1 cellular context compared by ENCODE assay signal in the genomic region with DNA sequence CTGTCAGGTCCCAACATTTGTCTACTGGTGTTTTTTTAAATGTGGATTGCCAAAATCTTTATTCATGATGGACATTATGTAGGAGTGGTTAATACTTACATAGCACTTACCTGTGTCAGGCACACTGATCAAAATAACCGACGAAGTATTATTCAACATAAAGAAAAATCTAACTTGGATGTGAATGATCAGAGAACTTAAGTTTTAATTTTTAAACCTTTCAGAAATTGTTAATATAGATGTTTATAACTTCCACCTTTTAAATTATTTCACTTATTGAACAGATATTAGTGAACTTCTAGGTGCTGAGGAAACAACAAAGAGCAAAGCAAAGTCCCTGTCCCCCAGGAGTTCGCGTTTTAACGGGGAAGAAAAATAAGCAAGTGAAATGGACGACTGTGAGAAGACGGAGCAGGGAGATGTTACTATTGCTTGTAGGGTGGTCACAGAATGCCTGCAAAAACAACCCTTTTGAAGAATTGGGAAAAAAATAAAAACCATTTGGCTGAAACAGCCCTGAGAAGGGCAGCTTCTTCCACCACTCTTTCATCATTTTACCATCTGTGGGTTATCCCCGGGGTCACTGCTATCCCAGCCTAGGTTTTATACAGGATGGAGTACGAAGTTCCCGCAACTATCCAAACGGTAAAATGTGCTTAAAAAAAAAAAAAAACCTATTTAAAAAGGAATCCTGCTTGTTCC.
TF ChIP-seq lines count a peak whose summit lies in the region.

No MANE protein-coding gene starts in this region.

TF ChIP-seq in H1, 55 proteins besides CTCF, POLR2A, EP300 and RAD21 (continued from another document):
- TF ChIP-seq, protein P1, sequence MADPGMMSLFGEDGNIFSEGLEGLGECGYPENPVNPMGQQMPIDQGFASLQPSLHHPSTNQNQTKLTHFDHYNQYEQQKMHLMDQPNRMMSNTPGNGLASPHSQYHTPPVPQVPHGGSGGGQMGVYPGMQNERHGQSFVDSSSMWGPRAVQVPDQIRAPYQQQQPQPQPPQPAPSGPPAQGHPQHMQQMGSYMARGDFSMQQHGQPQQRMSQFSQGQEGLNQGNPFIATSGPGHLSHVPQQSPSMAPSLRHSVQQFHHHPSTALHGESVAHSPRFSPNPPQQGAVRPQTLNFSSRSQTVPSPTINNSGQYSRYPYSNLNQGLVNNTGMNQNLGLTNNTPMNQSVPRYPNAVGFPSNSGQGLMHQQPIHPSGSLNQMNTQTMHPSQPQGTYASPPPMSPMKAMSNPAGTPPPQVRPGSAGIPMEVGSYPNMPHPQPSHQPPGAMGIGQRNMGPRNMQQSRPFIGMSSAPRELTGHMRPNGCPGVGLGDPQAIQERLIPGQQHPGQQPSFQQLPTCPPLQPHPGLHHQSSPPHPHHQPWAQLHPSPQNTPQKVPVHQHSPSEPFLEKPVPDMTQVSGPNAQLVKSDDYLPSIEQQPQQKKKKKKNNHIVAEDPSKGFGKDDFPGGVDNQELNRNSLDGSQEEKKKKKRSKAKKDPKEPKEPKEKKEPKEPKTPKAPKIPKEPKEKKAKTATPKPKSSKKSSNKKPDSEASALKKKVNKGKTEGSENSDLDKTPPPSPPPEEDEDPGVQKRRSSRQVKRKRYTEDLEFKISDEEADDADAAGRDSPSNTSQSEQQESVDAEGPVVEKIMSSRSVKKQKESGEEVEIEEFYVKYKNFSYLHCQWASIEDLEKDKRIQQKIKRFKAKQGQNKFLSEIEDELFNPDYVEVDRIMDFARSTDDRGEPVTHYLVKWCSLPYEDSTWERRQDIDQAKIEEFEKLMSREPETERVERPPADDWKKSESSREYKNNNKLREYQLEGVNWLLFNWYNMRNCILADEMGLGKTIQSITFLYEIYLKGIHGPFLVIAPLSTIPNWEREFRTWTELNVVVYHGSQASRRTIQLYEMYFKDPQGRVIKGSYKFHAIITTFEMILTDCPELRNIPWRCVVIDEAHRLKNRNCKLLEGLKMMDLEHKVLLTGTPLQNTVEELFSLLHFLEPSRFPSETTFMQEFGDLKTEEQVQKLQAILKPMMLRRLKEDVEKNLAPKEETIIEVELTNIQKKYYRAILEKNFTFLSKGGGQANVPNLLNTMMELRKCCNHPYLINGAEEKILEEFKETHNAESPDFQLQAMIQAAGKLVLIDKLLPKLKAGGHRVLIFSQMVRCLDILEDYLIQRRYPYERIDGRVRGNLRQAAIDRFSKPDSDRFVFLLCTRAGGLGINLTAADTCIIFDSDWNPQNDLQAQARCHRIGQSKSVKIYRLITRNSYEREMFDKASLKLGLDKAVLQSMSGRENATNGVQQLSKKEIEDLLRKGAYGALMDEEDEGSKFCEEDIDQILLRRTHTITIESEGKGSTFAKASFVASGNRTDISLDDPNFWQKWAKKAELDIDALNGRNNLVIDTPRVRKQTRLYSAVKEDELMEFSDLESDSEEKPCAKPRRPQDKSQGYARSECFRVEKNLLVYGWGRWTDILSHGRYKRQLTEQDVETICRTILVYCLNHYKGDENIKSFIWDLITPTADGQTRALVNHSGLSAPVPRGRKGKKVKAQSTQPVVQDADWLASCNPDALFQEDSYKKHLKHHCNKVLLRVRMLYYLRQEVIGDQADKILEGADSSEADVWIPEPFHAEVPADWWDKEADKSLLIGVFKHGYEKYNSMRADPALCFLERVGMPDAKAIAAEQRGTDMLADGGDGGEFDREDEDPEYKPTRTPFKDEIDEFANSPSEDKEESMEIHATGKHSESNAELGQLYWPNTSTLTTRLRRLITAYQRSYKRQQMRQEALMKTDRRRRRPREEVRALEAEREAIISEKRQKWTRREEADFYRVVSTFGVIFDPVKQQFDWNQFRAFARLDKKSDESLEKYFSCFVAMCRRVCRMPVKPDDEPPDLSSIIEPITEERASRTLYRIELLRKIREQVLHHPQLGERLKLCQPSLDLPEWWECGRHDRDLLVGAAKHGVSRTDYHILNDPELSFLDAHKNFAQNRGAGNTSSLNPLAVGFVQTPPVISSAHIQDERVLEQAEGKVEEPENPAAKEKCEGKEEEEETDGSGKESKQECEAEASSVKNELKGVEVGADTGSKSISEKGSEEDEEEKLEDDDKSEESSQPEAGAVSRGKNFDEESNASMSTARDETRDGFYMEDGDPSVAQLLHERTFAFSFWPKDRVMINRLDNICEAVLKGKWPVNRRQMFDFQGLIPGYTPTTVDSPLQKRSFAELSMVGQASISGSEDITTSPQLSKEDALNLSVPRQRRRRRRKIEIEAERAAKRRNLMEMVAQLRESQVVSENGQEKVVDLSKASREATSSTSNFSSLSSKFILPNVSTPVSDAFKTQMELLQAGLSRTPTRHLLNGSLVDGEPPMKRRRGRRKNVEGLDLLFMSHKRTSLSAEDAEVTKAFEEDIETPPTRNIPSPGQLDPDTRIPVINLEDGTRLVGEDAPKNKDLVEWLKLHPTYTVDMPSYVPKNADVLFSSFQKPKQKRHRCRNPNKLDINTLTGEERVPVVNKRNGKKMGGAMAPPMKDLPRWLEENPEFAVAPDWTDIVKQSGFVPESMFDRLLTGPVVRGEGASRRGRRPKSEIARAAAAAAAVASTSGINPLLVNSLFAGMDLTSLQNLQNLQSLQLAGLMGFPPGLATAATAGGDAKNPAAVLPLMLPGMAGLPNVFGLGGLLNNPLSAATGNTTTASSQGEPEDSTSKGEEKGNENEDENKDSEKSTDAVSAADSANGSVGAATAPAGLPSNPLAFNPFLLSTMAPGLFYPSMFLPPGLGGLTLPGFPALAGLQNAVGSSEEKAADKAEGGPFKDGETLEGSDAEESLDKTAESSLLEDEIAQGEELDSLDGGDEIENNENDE (IDR thresholded peaks at IDR 0.05; ENCODE audit: insufficient replicate concordance, low read length) = no peak
- TF ChIP-seq CTBP2 (IDR thresholded peaks at IDR 0.05; ENCODE audit: borderline replicate concordance, insufficient read depth, insufficient read length, low read length) (no peak), POU5F1 (IDR thresholded peaks at IDR 0.05; ENCODE audit: low read depth, low read length) (no peak), KDM4A (IDR thresholded peaks at IDR 0.05; ENCODE audit: low read depth, low read length, severe bottlenecking) (no peak), HDAC2 (IDR thresholded peaks at IDR 0.05; ENCODE audit: borderline replicate concordance in 1 of 2, low read depth in 2 of 2, low read length in 2 of 2) (no peak), SAP30 (IDR thresholded peaks at IDR 0.05; ENCODE audit: insufficient read depth, insufficient replicate concordance, low read length) (no peak), FOSL1 (IDR thresholded peaks at IDR 0.05; ENCODE audit: insufficient read depth, low read depth, low read length) (no peak), SUZ12 (IDR thresholded peaks at IDR 0.05; ENCODE audit: low read length) (no peak), SRF (IDR thresholded peaks at IDR 0.05; ENCODE audit: low read depth, low read length) (no peak), GABPA (IDR thresholded peaks at IDR 0.05; ENCODE audit: borderline replicate concordance, insufficient read depth, low read length) (no peak), RBBP5 (IDR thresholded peaks at IDR 0.05; ENCODE audit: borderline replicate concordance, low read depth, low read length) (no peak)
